21 cellular contexts compared by ENCODE assay signal in genomic region chr7:54978364-54979116, GRCh38. TPM values are rescaled to one million over a fixed set of nuclear protein-coding genes. Genes with fewer than 3 reads are reported as not detected.
DNase-seq lines count a peak whose midpoint lies in the region; ATAC-seq, FAIRE-seq and TF ChIP-seq lines count a peak whose summit lies in the region.
"Had no signal": no experiment of that assay in that cellular context is flagged by ENCODE, and none has a peak within 500 bp of the region (broad histone marks: within the 10 kb centered on the region; RNA-seq: fewer than 3 reads in every experiment).

No MANE protein-coding gene starts in this region.

- no peak overlapping the region for H3K4me3 ChIP-seq in breast epithelium
- H3K4me3 ChIP-seq in OCI-LY3 (ENCODE audit: low read length), result no peak overlapping the region
- no peak overlapping the region for H3K4me3 ChIP-seq in esophagus muscularis mucosa
- H3K4me3 ChIP-seq in upper lobe of right lung, result no peak overlapping the region
- H3K4me3 ChIP-seq: BLaER1 treated with 17β-estradiol and CSF1 and Interleukin-3, amounts not matched to agents 10 nM and 100 nM; Peyer's patch; SK-N-MC had no signal

- no peaks in the 10 kb centered on the region for H3K36me3 ChIP-seq in breast epithelium
- no peaks in the 10 kb centered on the region for H3K36me3 ChIP-seq in OCI-LY3 (replicated peaks; ENCODE audit: low read depth, low read length)
- H3K36me3 ChIP-seq in esophagus muscularis mucosa, result no peaks in the 10 kb centered on the region
- no peaks in the 10 kb centered on the region for H3K36me3 ChIP-seq in upper lobe of right lung
- H3K36me3 ChIP-seq: BLaER1 treated with 17β-estradiol and CSF1 and Interleukin-3, amounts not matched to agents 10 nM and 100 nM; Peyer's patch had no signal

- no peaks in the 10 kb centered on the region for H3K27me3 Mint-ChIP-seq in MCF 10A (ENCODE audit: insufficient read depth, unreplicated experiment)

- H3K9me3 ChIP-seq in breast epithelium, result no peaks in the 10 kb centered on the region
- no peaks in the 10 kb centered on the region for H3K9me3 ChIP-seq in OCI-LY3 (ENCODE audit: insufficient read depth, low read length)
- H3K9me3 ChIP-seq in esophagus muscularis mucosa, result no peaks in the 10 kb centered on the region
- no peaks in the 10 kb centered on the region for H3K9me3 ChIP-seq in upper lobe of right lung
- H3K9me3 ChIP-seq: Peyer's patch had no signal

- no peak overlapping the region for H3K9ac ChIP-seq in OCI-LY3 (ENCODE audit: low read length)
- H3K9ac ChIP-seq: BLaER1 treated with 17β-estradiol and CSF1 and Interleukin-3, amounts not matched to agents 10 nM and 100 nM; KMS-11 had no signal

- no peak for TF ChIP-seq EP300 in esophagus muscularis mucosa (IDR thresholded peaks at IDR 0.05)

- H3K79me2 ChIP-seq in OCI-LY3 (ENCODE audit: low read length), result no peaks in the 10 kb centered on the region

- no peak overlapping the region for H3K4me2 ChIP-seq in OCI-LY3 (ENCODE audit: low read length)
- H3K4me2 ChIP-seq: BLaER1 treated with 17β-estradiol and CSF1 and Interleukin-3, amounts not matched to agents 10 nM and 100 nM; KMS-11 had no signal

- no peaks in the 10 kb centered on the region for H4K20me1 ChIP-seq in OCI-LY3 (ENCODE audit: insufficient read depth, low read length)
- H4K20me1 ChIP-seq: BLaER1 treated with 17β-estradiol and CSF1 and Interleukin-3, amounts not matched to agents 10 nM and 100 nM had no signal

- ATAC-seq in upper lobe of right lung (peak; percentile 54), HG03342 (IDR thresholded peaks at IDR 0.05; ENCODE audit: unreplicated experiment) (no peak)
- ATAC-seq: CD8-positive, alpha-beta T cell had no signal

- H3K4me1 ChIP-seq in breast epithelium, result no peaks in the 10 kb centered on the region
- H3K4me1 ChIP-seq in OCI-LY3 (ENCODE audit: low read length), result peaks cover 3% of the 10 kb centered on the region; the same call in 1 of the 2 replicates
- H3K4me1 ChIP-seq in esophagus muscularis mucosa, result no peaks in the 10 kb centered on the region
- no peaks in the 10 kb centered on the region for H3K4me1 ChIP-seq in upper lobe of right lung
- H3K4me1 ChIP-seq: BLaER1 treated with 17β-estradiol and CSF1 and Interleukin-3, amounts not matched to agents 10 nM and 100 nM; Peyer's patch had no signal

- intact Hi-C loops in MCF 10A (cut with micrococcal nuclease), result no loop called here
- intact Hi-C loops in breast epithelium (cut with DNase I; ENCODE audit: low total_unique reads), result loop anchor here (10.0 kb wide), 1 partner anchor 746 kb away; no protein-coding TSS in a partner anchor
- intact Hi-C loops in esophagus muscularis mucosa (cut with DNase I), result no loop called here
- intact Hi-C loops in upper lobe of right lung (cut with DNase I), result no loop called here

- H2AFZ ChIP-seq in OCI-LY3 (ENCODE audit: low read depth, low read length), result peak overlapping the region; percentile 62

- POLR2A ChIA-PET in MCF 10A (lab: Yijun Ruan, JAX), result interaction anchor here (1.3 to 1.6 kb wide), 2 partner anchors 32 to 40 kb away, joined by 3 to 7 read pairs; partner anchors contain the start of gene EGFR

- peaks cover 19% of the 10 kb centered on the region for H3K9me3 Mint-ChIP-seq in MCF 10A (ENCODE audit: unreplicated experiment)

- 84% methylated on average over 9 of the region's 9 CpGs for WGBS in esophagus muscularis mucosa

- H3K27me3 ChIP-seq in breast epithelium, result no peaks in the 10 kb centered on the region
- H3K27me3 ChIP-seq in OCI-LY3 (ENCODE audit: low read depth, low read length), result no peaks in the 10 kb centered on the region
- no peaks in the 10 kb centered on the region for H3K27me3 ChIP-seq in esophagus muscularis mucosa
- no peaks in the 10 kb centered on the region for H3K27me3 ChIP-seq in upper lobe of right lung
- H3K27me3 ChIP-seq: Peyer's patch had no signal

- BruUV-seq in MCF 10A (replicated peaks; lab: Mats Ljungman, UMichigan), result no TSS peak

- TF ChIP-seq CTCF in MCF 10A (IDR thresholded peaks at IDR 0.05; ENCODE audit: unreplicated experiment) (no peak), breast epithelium (IDR thresholded peaks at IDR 0.05) (no peak), OCI-LY3 (IDR thresholded peaks at IDR 0.05; ENCODE audit: low read depth, low read length) (no peak), esophagus muscularis mucosa (IDR thresholded peaks at IDR 0.05) (no peak), upper lobe of right lung (IDR thresholded peaks at IDR 0.05) (no peak), D721Med (IDR thresholded peaks at IDR 0.05; ENCODE audit: insufficient read depth, missing control alignments) (no peak)

- peaks cover 7% of the 10 kb centered on the region for H3K4me1 Mint-ChIP-seq in MCF 10A (ENCODE audit: insufficient read depth, unreplicated experiment)

- FAIRE-seq in D721Med (lab: Jason Lieb, UNC), result no peak

- CTCF ChIA-PET in MCF 10A (lab: Yijun Ruan, JAX), result interaction anchor here (0.7 to 1.3 kb wide), 2 partner anchors 18 to 100 kb away, joined by 3 read pairs; no protein-coding TSS in a partner anchor

- peak overlapping the region; percentile 36 for H3K27ac Mint-ChIP-seq in MCF 10A (ENCODE audit: low read depth, unreplicated experiment)
- H3K27ac Mint-ChIP-seq: CD8-positive, alpha-beta T cell had no signal

- H3K4me3 Mint-ChIP-seq in MCF 10A (ENCODE audit: unreplicated experiment), result no peak overlapping the region
- H3K4me3 Mint-ChIP-seq: CD8-positive, alpha-beta T cell had no signal

- H3K27ac ChIP-seq in breast epithelium (no peak overlapping the region), OCI-LY3 (ENCODE audit: low read length) (no peak overlapping the region), esophagus muscularis mucosa (replicated peaks in 1 of 4) (no peak overlapping the region), upper lobe of right lung (no peak overlapping the region)
- H3K27ac ChIP-seq: BLaER1 treated with 17β-estradiol and CSF1 and Interleukin-3, amounts not matched to agents 10 nM and 100 nM; KMS-11; Peyer's patch; SK-N-MC had no signal

- DNase-seq in MCF 10A (ENCODE audit: unreplicated experiment) (no peak), breast epithelium (ENCODE audit: low spot score in 2 of 2) (no peak), esophagus muscularis mucosa (ENCODE audit: extremely low spot score) (peak; percentile 87), upper lobe of right lung (no peak), D721Med (ENCODE audit: insufficient read length, low spot score) (no peak), NCI-H2171 treated with DMSO at 0.1 percent for 48 hours (lab: John Stamatoyannopoulos, UW) (no peak)
- DNase-seq: Calu3; CD8-positive, alpha-beta T cell; DMS79; NCI-H1048; NCI-H146; NCI-H2029 treated with DMSO at 0.1 percent for 48 hours; NCI-H82; Peyer's patch; Right ventricle myocardium superior; T-helper 1 cell had no signal

- no peaks in the 10 kb centered on the region for H3K36me3 Mint-ChIP-seq in MCF 10A (ENCODE audit: insufficient read depth, unreplicated experiment)
- H3K36me3 Mint-ChIP-seq: CD8-positive, alpha-beta T cell had no signal

- no peak for TF ChIP-seq POLR2A in breast epithelium (IDR thresholded peaks at IDR 0.05)
- no peak for TF ChIP-seq POLR2A in esophagus muscularis mucosa (IDR thresholded peaks at IDR 0.05; ENCODE audit: low read depth)

RNA-seq across cellular contexts. Expression of gene EGFR, which starts 40.3 kb away (rescaled TPM):
- total RNA-seq in MCF 10A (2022), result 371 and 448 TPM in 2 replicates
- total RNA-seq in breast epithelium, result 100 to 1,000 TPM in 1 of 3 donors, 10 to 100 TPM in 2; 61.9 to 164 (median 65.0) TPM
- 100 to 1,000 TPM in 2 of 4 donors, 10 to 100 TPM in 2; 79.3 to 125 (median 110) TPM for total RNA-seq in esophagus muscularis mucosa
- total RNA-seq in upper lobe of right lung, result 78.3 TPM
- total RNA-seq: CD8-positive, alpha-beta T cell had no signal
